9 cellular contexts compared by ENCODE assay signal in genomic region chr18:35949903-35950627, GRCh38.
DNase-seq lines count a peak whose midpoint lies in the region; ATAC-seq, FAIRE-seq and TF ChIP-seq lines count a peak whose summit lies in the region.
"Had no signal": no experiment of that assay in that cellular context is flagged by ENCODE, and none has a peak within 500 bp of the region (broad histone marks: within the 10 kb centered on the region; RNA-seq: fewer than 3 reads in every experiment).

No MANE protein-coding gene starts in this region.

- H3K9me3 ChIP-seq in CD4-positive, alpha-beta T cell (ENCODE audit: control insufficient read depth, low read length) = no peaks in the 10 kb centered on the region
- no peaks in the 10 kb centered on the region for H3K9me3 ChIP-seq in K562 (replicated peaks; ENCODE audit: control insufficient read depth, insufficient read depth, low read depth, low read length)
- H3K9me3 ChIP-seq in iPS DF 6.9 (ENCODE audit: control insufficient read depth, insufficient read depth, low read length) = no peaks in the 10 kb centered on the region
- H3K9me3 ChIP-seq: SJSA1 had no signal

- peaks cover 6% of the 10 kb centered on the region for H3K4me1 Mint-ChIP-seq in CD4-positive, alpha-beta T cell (ENCODE audit: low read depth)
- peaks cover 6% of the 10 kb centered on the region for H3K4me1 Mint-ChIP-seq in T-helper 2 cell treated with Interferon-gamma antibody and Interleukin-4, amounts not matched to agents 5 μg/mL and 100 μg/mL, for 36 hours (ENCODE audit: low read depth)

- TF ChIP-seq POLR2A in K562 (conservative IDR thresholded peaks at IDR 0.05) = no peak

- H3K27me3 Mint-ChIP-seq in CD4-positive, alpha-beta T cell = peaks cover 32% of the 10 kb centered on the region
- peaks cover 24% of the 10 kb centered on the region for H3K27me3 Mint-ChIP-seq in T-helper 2 cell treated with Interferon-gamma antibody and Interleukin-4, amounts not matched to agents 5 μg/mL and 100 μg/mL, for 36 hours (ENCODE audit: low read depth)

- peak; percentile 85 for ATAC-seq in CD4-positive, alpha-beta T cell (ENCODE audit: poor library complexity)
- ATAC-seq in GM21423 (IDR thresholded peaks at IDR 0.05; ENCODE audit: unreplicated experiment) (peak; percentile 56), K562 (peak; percentile 89), sciatic nerve (peak; percentile 79), HG03025 (IDR thresholded peaks at IDR 0.05; ENCODE audit: low FRiP score, unreplicated experiment) (no peak)

- H3K36me3 ChIP-seq in K562 (ENCODE audit: control insufficient read depth, insufficient read depth, low read length) (no peaks in the 10 kb centered on the region), iPS DF 6.9 (ENCODE audit: control insufficient read depth, insufficient read depth, low read length) (no peaks in the 10 kb centered on the region)
- H3K36me3 ChIP-seq: SJSA1 had no signal

- H3K27ac ChIP-seq in CD4-positive, alpha-beta T cell (ENCODE audit: low read depth, low read length) = no peak overlapping the region
- no peak overlapping the region for H3K27ac ChIP-seq in K562 (ENCODE audit: extremely low read depth, low read depth, low read length)
- H3K27ac ChIP-seq in iPS DF 6.9 (ENCODE audit: low read length) = no peak overlapping the region
- H3K27ac ChIP-seq: SJSA1 had no signal

- no peak overlapping the region for H3K27ac Mint-ChIP-seq in CD4-positive, alpha-beta T cell
- H3K27ac Mint-ChIP-seq in T-helper 2 cell treated with Interferon-gamma antibody and Interleukin-4, amounts not matched to agents 5 μg/mL and 100 μg/mL, for 36 hours = no peak overlapping the region

- peaks cover 8% of the 10 kb centered on the region for H3K27me3 ChIP-seq in CD4-positive, alpha-beta T cell (ENCODE audit: control insufficient read depth, insufficient read depth, low read length)
- H3K27me3 ChIP-seq in K562 (ENCODE audit: control insufficient read depth in 2 of 2, insufficient read depth in 2 of 2, low read length in 2 of 2) (peaks cover 0 to 12% of the 10 kb centered on the region in 2 experiments; a peak in 4 of 5 replicates), iPS DF 6.9 (ENCODE audit: control insufficient read depth, insufficient read depth, low read length) (no peaks in the 10 kb centered on the region)
- H3K27me3 ChIP-seq: SJSA1 had no signal

- no peaks in the 10 kb centered on the region for H4K20me1 ChIP-seq in K562 (replicated peaks; ENCODE audit: control insufficient read depth, insufficient read depth, low read length)

- intact Hi-C loops in CD4-positive, alpha-beta T cell (cut with DNase I, micrococcal nuclease) = loop anchor here (1.0 to 5.0 kb wide), 6 partner anchors 361 to 719 kb away; no protein-coding TSS in a partner anchor
- intact Hi-C loops in K562 (cut with micrococcal nuclease) = loop anchor here (1.0 to 10.0 kb wide), 3 partner anchors 194 to 715 kb away; no protein-coding TSS in a partner anchor
- intact Hi-C loops in sciatic nerve (cut with DNase I) = no loop called here

- no peak for TF ChIP-seq EP300 in K562 (IDR thresholded peaks at IDR 0.05; ENCODE audit: low read length)

- H2AFZ ChIP-seq in K562 (ENCODE audit: low read depth, low read length) = no peak overlapping the region

- H3K4me3 Mint-ChIP-seq in CD4-positive, alpha-beta T cell = peak overlapping the region; percentile 84
- H3K4me3 Mint-ChIP-seq in T-helper 2 cell treated with Interferon-gamma antibody and Interleukin-4, amounts not matched to agents 5 μg/mL and 100 μg/mL, for 36 hours = peak overlapping the region; percentile 80

- H3K4me2 ChIP-seq in K562 (ENCODE audit: insufficient read depth, low read length) = peak overlapping the region; percentile 21; the same call in 1 of the 2 replicates

- H3K9me1 ChIP-seq in K562 (ENCODE audit: control insufficient read depth, insufficient read depth, low read length) = no peaks in the 10 kb centered on the region

- in situ Hi-C loops in K562 (cut with MboI) = loop anchor here (10.0 kb wide), 2 partner anchors 195 to 565 kb away; no protein-coding TSS in a partner anchor

- no peaks in the 10 kb centered on the region for H3K36me3 Mint-ChIP-seq in CD4-positive, alpha-beta T cell (ENCODE audit: low read depth)
- H3K36me3 Mint-ChIP-seq in T-helper 2 cell treated with Interferon-gamma antibody and Interleukin-4, amounts not matched to agents 5 μg/mL and 100 μg/mL, for 36 hours (ENCODE audit: low read depth) = no peaks in the 10 kb centered on the region

- BruUV-seq in K562 (replicated peaks; lab: Mats Ljungman, UMichigan) = no TSS peak

- peak; percentile 46 to 74 for TF ChIP-seq RAD21 in K562 (CRISPR knock-in tag; conservative IDR thresholded peaks at IDR 0.05 in 1 of 2, IDR thresholded peaks at IDR 0.05 in 1 of 2)

- CTCF ChIA-PET in CD4-positive, alpha-beta T cell (lab: Charles Lee) = interaction anchor here (0.7 to 1.3 kb wide), 5 partner anchors 9 to 145 kb away, joined by 3 to 5 read pairs (median 4); no protein-coding TSS in a partner anchor
- CTCF ChIA-PET in K562 (lab: Yijun Ruan, JAX; ENCODE audit: low intra/inter-chr PET ratio) = interaction anchor here (0.6 to 1.8 kb wide), 3 partner anchors 9 to 563 kb away, joined by 3 to 8 read pairs (median 4); no protein-coding TSS in a partner anchor

- H3K9me3 Mint-ChIP-seq in CD4-positive, alpha-beta T cell = no peaks in the 10 kb centered on the region
- no peaks in the 10 kb centered on the region for H3K9me3 Mint-ChIP-seq in T-helper 2 cell treated with Interferon-gamma antibody and Interleukin-4, amounts not matched to agents 5 μg/mL and 100 μg/mL, for 36 hours

- POLR2A ChIA-PET in CD4-positive, alpha-beta T cell (lab: Charles Lee) = interaction anchor here (0.8 to 1.6 kb wide), 2 partner anchors 22 to 207 kb away, joined by 3 to 5 read pairs; partner anchors contain the start of gene RMP24
- POLR2A ChIA-PET in K562 (lab: Yijun Ruan, JAX) = interaction anchor here (0.6 to 1.8 kb wide), 2 partner anchors 22 to 540 kb away, joined by 3 to 4 read pairs; partner anchors contain the start of gene RMP24

- FAIRE-seq in K562 (lab: Jason Lieb, UNC) = peak; percentile 86

- H3K4me3 ChIP-seq in K562 = no peak overlapping the region
- peak overlapping the region; percentile 54 for H3K4me3 ChIP-seq in iPS DF 6.9 (ENCODE audit: low read length)
- H3K4me3 ChIP-seq: SJSA1 had no signal

- whole genome bisulfite sequencing in K562 (ENCODE audit: insufficient coverage, low coverage, missing lambda C conversion rate) = 27% methylated on average over 47 of the region's 54 CpGs
- no CpG with 5 or more reads among the region's 54 CpGs for WGBS in iPS DF 6.9 (ENCODE audit: insufficient coverage, insufficient read length)

- H3K9ac ChIP-seq in K562 (ENCODE audit: insufficient read depth in 1 of 2, low read depth in 2 of 2, low read length in 2 of 2) = no peak overlapping the region

- H3K4me1 ChIP-seq in K562 (replicated peaks in 1 of 2; ENCODE audit: control insufficient read depth in 2 of 2, insufficient read depth in 2 of 2, low read length in 2 of 2) = peaks cover 0 to 7% of the 10 kb centered on the region in 2 experiments; a peak in 2 of 5 replicates
- 0 out of 2 replicates have a peak, but pooled peaks cover 4% of the 10 kb centered on the region for H3K4me1 ChIP-seq in iPS DF 6.9 (ENCODE audit: control insufficient read depth, insufficient read depth, low read length)

- peak; percentile 95 for TF ChIP-seq CTCF in CD4-positive, alpha-beta T cell (IDR thresholded peaks at IDR 0.05)
- TF ChIP-seq CTCF in K562 (IDR thresholded peaks at IDR 0.05 in 2 of 3, conservative IDR thresholded peaks at IDR 0.05 in 1 of 3; ENCODE audit: insufficient read depth in 2 of 3, low read depth in 1 of 3, low read length in 3 of 3) = peak; percentile 72 to 90 (median 72)

- DNase-seq in CD4-positive, alpha-beta T cell = peak; percentile 21 to 56 (median 32)
- DNase-seq in NCI-H1048 (lab: John Stamatoyannopoulos, UW) (peak; percentile 16), K562 (ENCODE audit: extremely low read depth in 1 of 4, low spot score in 3 of 4) (peak; percentile 60 to 70 (median 66)), iPS DF 6.9 (ENCODE audit: low read depth, low spot score) (peak; percentile 75), sciatic nerve (ENCODE audit: low spot score) (peak; percentile 73)
- peak; percentile 42 for DNase-seq in T-helper 2 cell treated with Interferon-gamma antibody and Interleukin-4, amounts not matched to agents 5 μg/mL and 100 μg/mL, for 36 hours (ENCODE audit: low spot score)

- H3K79me2 ChIP-seq in K562 (ENCODE audit: control insufficient read depth, insufficient read depth, low read length) = no peaks in the 10 kb centered on the region

TF ChIP-seq in K562, 482 proteins besides CTCF, POLR2A, EP300 and RAD21:
- peak; percentile 70 for TF ChIP-seq SMC3 (conservative IDR thresholded peaks at IDR 0.05; ENCODE audit: insufficient read depth, low read depth, low read length)
- TF ChIP-seq PCBP1 (IDR thresholded peaks at IDR 0.05; ENCODE audit: low read depth, low read length, poor library complexity, severe bottlenecking) = peak; percentile 34
- TF ChIP-seq, protein P1, sequence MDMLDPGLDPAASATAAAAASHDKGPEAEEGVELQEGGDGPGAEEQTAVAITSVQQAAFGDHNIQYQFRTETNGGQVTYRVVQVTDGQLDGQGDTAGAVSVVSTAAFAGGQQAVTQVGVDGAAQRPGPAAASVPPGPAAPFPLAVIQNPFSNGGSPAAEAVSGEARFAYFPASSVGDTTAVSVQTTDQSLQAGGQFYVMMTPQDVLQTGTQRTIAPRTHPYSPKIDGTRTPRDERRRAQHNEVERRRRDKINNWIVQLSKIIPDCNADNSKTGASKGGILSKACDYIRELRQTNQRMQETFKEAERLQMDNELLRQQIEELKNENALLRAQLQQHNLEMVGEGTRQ (CRISPR knock-in tag; IDR thresholded peaks at IDR 0.05) = 0 out of 2 replicates have a peak, but pooled peaks have one; percentile 35
- 0 out of 2 replicates have a peak, but pooled peaks have one; percentile 31 for TF ChIP-seq ZBTB33 (CRISPR knock-in tag; IDR thresholded peaks at IDR 0.05)
- no peak for TF ChIP-seq CHD4 (IDR thresholded peaks at IDR 0.05; ENCODE audit: insufficient read depth, insufficient replicate concordance, low read depth, low read length, poor library complexity, severe bottlenecking)
- peak; percentile 25; the same call in 1 of the 2 replicates for TF ChIP-seq SPI1 (IDR thresholded peaks at IDR 0.05; ENCODE audit: borderline replicate concordance, low read depth, low read length)

Comparison
In these comparisons a context has a peak if more than half of its experiments do, and no peak if none do; other contexts are left out.
1. DNase-seq: peak in every context shown above with its lines; median percentile 75 in iPS DF 6.9; 73 in sciatic nerve; 66 in K562; 42 in T-helper 2 cell treated with Interferon-gamma antibody and Interleukin-4, amounts not matched to agents 5 μg/mL and 100 μg/mL, for 36 hours; 32 in CD4-positive, alpha-beta T cell; 16 in NCI-H1048.